In genomic region chr7:48154792-48155413, GRCh38 we compare ENCODE assay signal across 1 cellular context.
A peak's percentile ranks its signal among the peaks of the same experiment; 100 is the strongest.
TF ChIP-seq lines count a peak whose summit lies in the region.

No MANE protein-coding gene starts in this region.

TF ChIP-seq in HepG2, 621 proteins besides CTCF, POLR2A, EP300 and RAD21 (continued from another document and continues in another):
- TF ChIP-seq PBX2 (CRISPR knock-in tag; IDR thresholded peaks at IDR 0.05) (no peak), ARID4A (CRISPR knock-in tag; IDR thresholded peaks at IDR 0.05; ENCODE audit: borderline replicate concordance) (no peak; the same call in 1 of the 2 replicates), ZNF33B (CRISPR knock-in tag; IDR thresholded peaks at IDR 0.05) (no peak), TP53 (CRISPR knock-in tag; conservative IDR thresholded peaks at IDR 0.05) (no peak), KMT2A (CRISPR knock-in tag; IDR thresholded peaks at IDR 0.05) (no peak), RFX3 (CRISPR knock-in tag; IDR thresholded peaks at IDR 0.05) (no peak), AHR (CRISPR knock-in tag; IDR thresholded peaks at IDR 0.05) (no peak), RERE (CRISPR knock-in tag; IDR thresholded peaks at IDR 0.05; ENCODE audit: low read depth) (no peak), ZNF549 (CRISPR knock-in tag; IDR thresholded peaks at IDR 0.05) (no peak), PHF21A (CRISPR knock-in tag; IDR thresholded peaks at IDR 0.05) (no peak), GATAD1 (CRISPR knock-in tag; IDR thresholded peaks at IDR 0.05) (peak; percentile 48), RCOR2 (CRISPR knock-in tag; IDR thresholded peaks at IDR 0.05) (no peak), AGO2 (optimal IDR thresholded peaks at IDR 0.05; ENCODE audit: low read depth, low read length) (no peak), ZNF816 (CRISPR knock-in tag; IDR thresholded peaks at IDR 0.05; ENCODE audit: borderline replicate concordance) (no peak), RFX5 (IDR thresholded peaks at IDR 0.05; ENCODE audit: low read depth, low read length) (no peak), STAG1 (CRISPR knock-in tag; IDR thresholded peaks at IDR 0.05) (peak; percentile 92), ZEB1 (IDR thresholded peaks at IDR 0.05; ENCODE audit: insufficient replicate concordance, low read depth) (no peak), SP1 (IDR thresholded peaks at IDR 0.05) (no peak), SP1 (CRISPR knock-in tag; IDR thresholded peaks at IDR 0.05) (no peak), MLLT10 (CRISPR knock-in tag; IDR thresholded peaks at IDR 0.05) (no peak), ZNF121 (CRISPR knock-in tag; IDR thresholded peaks at IDR 0.05) (no peak), STAT5B (CRISPR knock-in tag; IDR thresholded peaks at IDR 0.05) (no peak), MXD1 (CRISPR knock-in tag; IDR thresholded peaks at IDR 0.05) (no peak), THAP7 (CRISPR knock-in tag; IDR thresholded peaks at IDR 0.05) (no peak), ZNF337 (CRISPR knock-in tag; IDR thresholded peaks at IDR 0.05; ENCODE audit: borderline replicate concordance, low read depth) (no peak), ZNF567 (CRISPR knock-in tag; IDR thresholded peaks at IDR 0.05; ENCODE audit: borderline replicate concordance) (no peak), MXD3 (CRISPR knock-in tag; IDR thresholded peaks at IDR 0.05) (no peak), ZNF792 (CRISPR knock-in tag; IDR thresholded peaks at IDR 0.05) (no peak), PAF1 (CRISPR knock-in tag; IDR thresholded peaks at IDR 0.05) (no peak), ZNF317 (CRISPR knock-in tag; IDR thresholded peaks at IDR 0.05) (no peak), ARHGAP35 (CRISPR knock-in tag; IDR thresholded peaks at IDR 0.05; ENCODE audit: borderline replicate concordance) (no peak), PAXIP1 (CRISPR knock-in tag; conservative IDR thresholded peaks at IDR 0.05) (peak; percentile 38; the same call in 1 of the 2 replicates), MAF1 (CRISPR knock-in tag; IDR thresholded peaks at IDR 0.05; ENCODE audit: borderline replicate concordance) (no peak), FOXP1 (IDR thresholded peaks at IDR 0.05) (no peak), FOXP1 (CRISPR knock-in tag; IDR thresholded peaks at IDR 0.05) (no peak), ZNF124 (CRISPR knock-in tag; IDR thresholded peaks at IDR 0.05) (no peak), ZBTB1 (CRISPR knock-in tag; IDR thresholded peaks at IDR 0.05; ENCODE audit: borderline replicate concordance) (no peak), CHD2 (IDR thresholded peaks at IDR 0.05; ENCODE audit: low read depth, low read length) (no peak), ZNF235 (CRISPR knock-in tag; IDR thresholded peaks at IDR 0.05; ENCODE audit: borderline replicate concordance) (no peak), CREB3 (CRISPR knock-in tag; IDR thresholded peaks at IDR 0.05) (no peak), SNAPC5 (CRISPR knock-in tag; IDR thresholded peaks at IDR 0.05; ENCODE audit: borderline replicate concordance) (no peak), ZNF207 (IDR thresholded peaks at IDR 0.05; ENCODE audit: borderline replicate concordance) (no peak), ZNF678 (CRISPR knock-in tag; IDR thresholded peaks at IDR 0.05) (no peak), DNMT1 (CRISPR knock-in tag; IDR thresholded peaks at IDR 0.05) (no peak), ZBTB39 (CRISPR knock-in tag; IDR thresholded peaks at IDR 0.05) (no peak), NFYC (CRISPR knock-in tag; IDR thresholded peaks at IDR 0.05) (no peak), ERF (CRISPR knock-in tag; IDR thresholded peaks at IDR 0.05) (no peak), ZBTB38 (CRISPR knock-in tag; IDR thresholded peaks at IDR 0.05) (no peak), NCOA5 (CRISPR knock-in tag; IDR thresholded peaks at IDR 0.05) (no peak)
